Comparison of ENCODE assay signal across 30 cellular contexts in genomic region chrX:79570524-79571240, GRCh38.
"Had no signal": no experiment of that assay in that cellular context is flagged by ENCODE, and none has a peak within 500 bp of the region (broad histone marks: within the 10 kb centered on the region; RNA-seq: fewer than 3 reads in every experiment).

No MANE protein-coding gene starts in this region.

- H3K36me3 ChIP-seq: ascending aorta, breast epithelium, cardiac muscle cell, colonic mucosa, esophagus squamous epithelium, gastroesophageal sphincter had no signal

- H3K27ac ChIP-seq: ascending aorta, breast epithelium, cardiac muscle cell, colonic mucosa, epithelial cell of prostate, esophagus squamous epithelium, gastroesophageal sphincter had no signal

- FAIRE-seq: endometrium, endothelial cell of umbilical vein had no signal

- H3K9me3 ChIP-seq: ascending aorta, colonic mucosa, esophagus squamous epithelium, gastroesophageal sphincter had no signal

- H3K27me3 ChIP-seq: ascending aorta, cardiac muscle cell, colonic mucosa, esophagus squamous epithelium, gastroesophageal sphincter had no signal

- H3K4me1 ChIP-seq: ascending aorta, breast epithelium, colonic mucosa, esophagus squamous epithelium, gastroesophageal sphincter had no signal

- H3K4me3 ChIP-seq: ascending aorta, breast epithelium, cardiac muscle cell, colonic mucosa, esophagus squamous epithelium, gastroesophageal sphincter had no signal

- ATAC-seq: activated CD4-positive, alpha-beta T cell treated with anti-CD3 and anti-CD28 coated beads for 36 hours; activated CD8-positive, alpha-beta memory T cell treated with anti-CD3 and anti-CD28 coated beads, Interleukin-2, amount 10 ng/mL, durations not matched to agents 7 days and 5 days; activated CD8-positive, alpha-beta T cell treated with anti-CD3 and anti-CD28 coated beads, Interleukin-2, amount 10 ng/mL, durations not matched to agents 7 days and 5 days; activated naive CD4-positive, alpha-beta T cell treated with anti-CD3 and anti-CD28 coated beads, Interleukin-2, amount 50 U/mL, for 72 hours; gastroesophageal sphincter; T-helper 17 cell had no signal

- DNase-seq: activated CD4-positive, alpha-beta memory T cell treated with anti-CD3 and anti-CD28 coated beads for 36 hours; activated CD4-positive, alpha-beta T cell treated with anti-CD3 and anti-CD28 coated beads for 36 hours; activated CD4-positive, alpha-beta T cell treated with anti-CD3 and anti-CD28 coated beads, Interleukin-2, amount 10 ng/mL, durations not matched to agents 24 days and 14 days; activated CD4-positive, CD25-positive, alpha-beta regulatory T cell; activated CD4-positive, CD25-positive, alpha-beta regulatory T cell treated with anti-CD3 and anti-CD28 coated beads, Interleukin-2, amount 50 U/mL, for 72 hours; activated CD8-positive, alpha-beta memory T cell treated with anti-CD3 and anti-CD28 coated beads, Interleukin-2, amount 10 ng/mL, durations not matched to agents 7 days and 5 days; activated CD8-positive, alpha-beta memory T cell treated with anti-CD3 and anti-CD28 coated beads, Interleukin-2, amount 50 U/mL, for 4 hours; activated CD8-positive, alpha-beta T cell treated with anti-CD3 and anti-CD28 coated beads, Interleukin-2, amount 10 ng/mL, durations not matched to agents 7 days and 5 days; activated effector memory CD4-positive, alpha-beta T cell treated with anti-CD3 and anti-CD28 coated beads, Interleukin-2, amount 50 U/mL, for 16 hours; activated naive CD4-positive, alpha-beta T cell treated with anti-CD3 and anti-CD28 coated beads, Interleukin-2, amount 10 ng/mL, durations not matched to agents 7 days and 5 days; activated naive CD8-positive, alpha-beta T cell treated with anti-CD3 and anti-CD28 coated beads, Interleukin-2, amount 10 ng/mL, durations not matched to agents 7 days and 5 days; activated T-cell treated with anti-CD3 and anti-CD28 coated beads, Interleukin-2, amount 50 U/mL, for 1 hour; activated T-cell treated with anti-CD3 and anti-CD28 coated beads, Interleukin-2, amount 50 U/mL, for 48 hours; central memory CD4-positive, alpha-beta T cell; cerebellar nuclear complex; colonic mucosa; effector CD8-positive, alpha-beta T cell; esophagus squamous epithelium; foreskin melanocyte; head of caudate nucleus; T-helper 1 cell; T-helper 17 cell had no signal
